Comparison of ENCODE assay signal across 25 cellular contexts in genomic region chr2:161900241-161900640, GRCh38.
"Had no signal": no experiment of that assay in that cellular context is flagged by ENCODE, and none has a peak within 500 bp of the region (broad histone marks: within the 10 kb centered on the region; RNA-seq: fewer than 3 reads in every experiment).

No MANE protein-coding gene starts in this region.

- H3K4me3 Mint-ChIP-seq: endodermal cell; memory B cell; nephron progenitor cell; stimulated activated memory B cell treated with anti-CD40 and anti-IgM and Interleukin-4, amounts not matched to agents 10 μg/mL and 1 μg/mL and 100 μg/mL, for 72 hours; stimulated activated naive CD8-positive, alpha-beta T cell treated with anti-CD3 and anti-CD28 coated beads, Interleukin-15, Interleukin-2, amounts not matched to agents 100 ng/mL and 50 ng/mL, for 24 hours had no signal

- H3K36me3 Mint-ChIP-seq: memory B cell; stimulated activated memory B cell treated with anti-CD40 and anti-IgM and Interleukin-4, amounts not matched to agents 10 μg/mL and 1 μg/mL and 100 μg/mL, for 72 hours had no signal

- H3K27me3 Mint-ChIP-seq: stimulated activated memory B cell treated with anti-CD40 and anti-IgM and Interleukin-4, amounts not matched to agents 10 μg/mL and 1 μg/mL and 100 μg/mL, for 72 hours had no signal

- ATAC-seq: esophagus mucosa; gastrocnemius medialis; left lobe of liver; right cardiac atrium; stimulated activated memory B cell treated with anti-CD40 and anti-IgM and Interleukin-4, amounts not matched to agents 10 μg/mL and 1 μg/mL and 100 μg/mL, for 72 hours; upper lobe of right lung had no signal

- H3K27ac Mint-ChIP-seq: endodermal cell; memory B cell; nephron progenitor cell; stimulated activated memory B cell treated with anti-CD40 and anti-IgM and Interleukin-4, amounts not matched to agents 10 μg/mL and 1 μg/mL and 100 μg/mL, for 72 hours; stimulated activated naive CD8-positive, alpha-beta T cell treated with anti-CD3 and anti-CD28 coated beads, Interleukin-15, Interleukin-2, amounts not matched to agents 100 ng/mL and 50 ng/mL, for 24 hours had no signal

- H3K27me3 ChIP-seq: dorsolateral prefrontal cortex, gastrocnemius medialis, sigmoid colon, suprapubic skin, transverse colon, upper lobe of right lung, uterus had no signal

- H3K36me3 ChIP-seq: gastrocnemius medialis, prostate gland, sigmoid colon, suprapubic skin, transverse colon, upper lobe of right lung, uterus had no signal

- H3K9me3 ChIP-seq: gastrocnemius medialis, prostate gland, sigmoid colon, suprapubic skin, transverse colon, upper lobe of right lung, uterus had no signal

- DNase-seq: cortex of kidney; dorsolateral prefrontal cortex; effector CD4-positive, alpha-beta T cell; endodermal cell; foreskin fibroblast; gastrocnemius medialis; head of caudate nucleus; kidney; nephron progenitor cell; nucleus accumbens; right cardiac atrium; sigmoid colon; stimulated activated CD4-positive, alpha-beta T cell treated with anti-CD3 and anti-CD28 coated beads, Interleukin-2, amount 100 ng/mL, for 24 hours; stimulated activated CD4-positive, alpha-beta T cell treated with anti-CD3 and anti-CD28 coated beads, Interleukin-4, amount 100 ng/mL, for 24 hours; transverse colon; upper lobe of right lung; uterus had no signal

- H3K9me3 Mint-ChIP-seq: endodermal cell; memory B cell; nephron progenitor cell; stimulated activated memory B cell treated with anti-CD40 and anti-IgM and Interleukin-4, amounts not matched to agents 10 μg/mL and 1 μg/mL and 100 μg/mL, for 72 hours had no signal

- H3K4me3 ChIP-seq: dorsolateral prefrontal cortex, gastrocnemius medialis, lung, prostate gland, sigmoid colon, suprapubic skin, transverse colon, upper lobe of right lung, uterus had no signal

- H3K4me1 Mint-ChIP-seq: endodermal cell; memory B cell; nephron progenitor cell; stimulated activated memory B cell treated with anti-CD40 and anti-IgM and Interleukin-4, amounts not matched to agents 10 μg/mL and 1 μg/mL and 100 μg/mL, for 72 hours had no signal
